Comparison of ENCODE assay signal across 8 cellular contexts in the genomic region with DNA sequence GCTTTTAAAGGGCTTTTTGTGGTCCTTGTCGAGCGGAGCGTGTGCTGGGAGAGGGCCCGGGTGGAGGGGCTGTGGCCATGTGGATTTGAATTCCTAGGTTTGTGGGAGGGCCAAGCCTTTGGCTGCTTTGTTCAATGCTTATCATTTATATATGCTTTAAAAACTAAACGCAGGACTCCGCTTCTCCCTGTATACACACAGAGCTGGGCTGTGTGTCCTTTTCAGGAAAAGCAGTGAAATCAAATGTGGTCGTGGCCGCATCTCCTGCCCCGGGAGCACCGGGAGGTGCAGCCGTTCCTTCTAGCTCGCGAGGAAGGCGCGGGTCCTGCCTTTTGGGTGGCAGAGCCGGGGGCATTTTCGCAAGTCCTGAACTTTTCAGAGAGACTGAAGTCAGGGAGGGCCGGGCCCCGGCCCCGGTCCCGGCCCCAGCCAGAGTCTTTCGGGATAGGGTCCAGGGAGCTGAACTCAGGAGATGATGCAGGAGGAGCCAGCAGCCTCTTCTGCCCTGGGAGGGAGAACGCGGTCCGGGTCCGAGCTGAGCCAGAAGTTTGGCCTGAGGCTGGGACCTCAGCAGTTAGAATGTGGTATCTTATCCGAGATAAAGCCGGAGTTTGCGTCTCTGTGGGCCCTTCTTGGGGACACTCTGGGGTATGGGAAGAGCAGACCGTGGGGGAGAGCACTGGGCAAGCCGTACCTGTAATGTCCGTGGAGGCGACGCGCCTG.
DNase-seq lines count a peak whose midpoint lies in the region; ATAC-seq and TF ChIP-seq lines count a peak whose summit lies in the region.

No MANE protein-coding gene starts in this region.

- H4K20me1 ChIP-seq in KMS-11 (ENCODE audit: insufficient read depth), result no peaks in the 10 kb centered on the region

- H3K4me3 ChIP-seq in KMS-11 (IDR thresholded peaks at IDR 0.05; ENCODE audit: insufficient read depth, low read depth, low read length) (no peak overlapping the region), neuronal stem cell (ENCODE audit: low read length in 2 of 2) (peak overlapping the region; percentile 58 to 98)

- H3K18ac ChIP-seq in neuronal stem cell (ENCODE audit: low read length), result peak overlapping the region; percentile 97

- no peak overlapping the region for H2BK12ac ChIP-seq in neuronal stem cell (ENCODE audit: low read length)

- no peak for TF ChIP-seq CTCF in Calu3 (IDR thresholded peaks at IDR 0.05; ENCODE audit: unreplicated experiment)
- TF ChIP-seq CTCF in KMS-11 (conservative IDR thresholded peaks at IDR 0.05; ENCODE audit: low read depth, low read length), result no peak

- H3K27me3 Mint-ChIP-seq in Calu3 (ENCODE audit: unreplicated experiment), result no peaks in the 10 kb centered on the region

- DNase-seq in Calu3, result peak; percentile 11
- peak; percentile 30 to 38 for DNase-seq in activated CD4-positive, alpha-beta T cell treated with anti-CD3 and anti-CD28 coated beads, Interleukin-2, amount 50 U/mL, for 48 hours
- peak; percentile 54 for DNase-seq in fibroblast of peridontal ligament (ENCODE audit: extremely low read depth)
- DNase-seq in neuronal stem cell (ENCODE audit: low spot score), result no peak
- no peak for DNase-seq in activated gamma-delta T cell (lab: John Stamatoyannopoulos, UW)

- intact Hi-C loops in Calu3 (cut with micrococcal nuclease; ENCODE audit: unreplicated experiment), result no loop called here

- CTCF ChIA-PET in Calu3 (lab: Charles Lee), result interaction anchor here (0.6 to 1.4 kb wide), 4 partner anchors 21 to 202 kb away, joined by 3 to 5 read pairs (median 4); no protein-coding TSS in a partner anchor

- H3K9me3 Mint-ChIP-seq in Calu3 (ENCODE audit: low read depth, unreplicated experiment), result no peaks in the 10 kb centered on the region

- peak overlapping the region; percentile 70 for H2AK5ac ChIP-seq in neuronal stem cell (ENCODE audit: low read depth, low read length)

- H3K4ac ChIP-seq in neuronal stem cell (ENCODE audit: low read length), result no peak overlapping the region

- peak overlapping the region; percentile 63 for H2BK120ac ChIP-seq in neuronal stem cell (ENCODE audit: low read depth, low read length)

- no peak overlapping the region for H4K91ac ChIP-seq in neuronal stem cell (ENCODE audit: low read depth, low read length, poor library complexity)

- ATAC-seq in GM21528 (IDR thresholded peaks at IDR 0.05; ENCODE audit: low FRiP score, unreplicated experiment) (peak; percentile 27), HG03196 (IDR thresholded peaks at IDR 0.05; ENCODE audit: unreplicated experiment) (no peak)

- no CpG with 5 or more reads among the region's 35 CpGs for WGBS in neuronal stem cell (ENCODE audit: extremely low coverage in 2 of 2, insufficient read length in 2 of 2, insufficient replicate concordance in 1 of 2), 2 donors

- no peak overlapping the region for H3K27ac Mint-ChIP-seq in Calu3 (ENCODE audit: unreplicated experiment)

- no peak overlapping the region for H3K23ac ChIP-seq in neuronal stem cell (ENCODE audit: low read depth, low read length, poor library complexity)

- no peak overlapping the region for H4K8ac ChIP-seq in neuronal stem cell (ENCODE audit: low read depth, low read length)

- H3K27ac ChIP-seq in KMS-11 (peak overlapping the region; percentile 56), neuronal stem cell (replicated peaks; ENCODE audit: low read length) (peak overlapping the region; percentile 60)

- peak overlapping the region; percentile 37; the same call in 1 of the 2 replicates for H2AFZ ChIP-seq in KMS-11 (ENCODE audit: low read depth)
- H2AFZ ChIP-seq in neuronal stem cell (ENCODE audit: low read length), result peak overlapping the region; percentile 89

- H3K9me3 ChIP-seq in neuronal stem cell (replicated peaks in 1 of 2; ENCODE audit: control insufficient read depth in 2 of 2, insufficient read depth in 1 of 2, low read depth in 1 of 2, low read length in 2 of 2), result peaks cover 0 to 7% of the 10 kb centered on the region in 2 donors

- no peaks in the 10 kb centered on the region for H3K36me3 ChIP-seq in KMS-11 (ENCODE audit: insufficient read depth)
- peaks cover 0 to 21% of the 10 kb centered on the region in 2 donors for H3K36me3 ChIP-seq in neuronal stem cell (replicated peaks in 1 of 2; ENCODE audit: control insufficient read depth in 2 of 2, insufficient read depth in 2 of 2, low read length in 2 of 2)

- H2BK15ac ChIP-seq in neuronal stem cell (ENCODE audit: low read length), result peak overlapping the region; percentile 86

- peak overlapping the region; percentile 91 for H3K14ac ChIP-seq in neuronal stem cell (ENCODE audit: low read length)

- H3K79me2 ChIP-seq in KMS-11 (ENCODE audit: insufficient read depth, low read depth), result peaks cover 56% of the 10 kb centered on the region

- peak overlapping the region; percentile 96 for H2BK5ac ChIP-seq in neuronal stem cell (ENCODE audit: low read length)

- H3K4me2 ChIP-seq in KMS-11 (peak overlapping the region; percentile 76), neuronal stem cell (ENCODE audit: insufficient read depth, low read length, poor library complexity, severe bottlenecking) (peak overlapping the region; percentile 88)

- H3K79me1 ChIP-seq in neuronal stem cell (ENCODE audit: low read depth, low read length), result no peaks in the 10 kb centered on the region

- H3K9ac ChIP-seq in KMS-11 (peak overlapping the region; percentile 73), neuronal stem cell (ENCODE audit: low read depth, low read length, poor library complexity) (peak overlapping the region; percentile 84)

- peak overlapping the region; percentile 71 for H3K4me3 Mint-ChIP-seq in Calu3 (ENCODE audit: low read depth, unreplicated experiment)

- peaks cover 19% of the 10 kb centered on the region for H3K36me3 Mint-ChIP-seq in Calu3 (ENCODE audit: insufficient read depth, unreplicated experiment)

- no peaks in the 10 kb centered on the region for H3K27me3 ChIP-seq in KMS-11 (ENCODE audit: insufficient read depth, low read depth)
- no peaks in the 10 kb centered on the region for H3K27me3 ChIP-seq in neuronal stem cell (ENCODE audit: control insufficient read depth in 3 of 3, insufficient read depth in 3 of 3, low read depth in 1 of 3, low read length in 3 of 3)

- no TSS peak for BruUV-seq in Calu3 (replicated peaks; lab: Mats Ljungman, UMichigan)

- H3K4me1 ChIP-seq in KMS-11 (ENCODE audit: low read depth, poor library complexity, severe bottlenecking) (peaks cover 42% of the 10 kb centered on the region), neuronal stem cell (ENCODE audit: control insufficient read depth in 2 of 2, insufficient read depth in 1 of 2, low read depth in 1 of 2, low read length in 2 of 2) (peaks cover 8 to 11% of the 10 kb centered on the region in 2 donors)

- peaks cover 12% of the 10 kb centered on the region for H3K4me1 Mint-ChIP-seq in Calu3 (ENCODE audit: low read depth, unreplicated experiment)

Comparison
In these comparisons a context has a peak if more than half of its experiments do, and no peak if none do; other contexts are left out.
1. DNase-seq: peak in Calu3 (single experiment), activated CD4-positive, alpha-beta T cell treated with anti-CD3 and anti-CD28 coated beads, Interleukin-2, amount 50 U/mL, for 48 hours (2 of 2) and fibroblast of peridontal ligament (single experiment); none in neuronal stem cell (single experiment) and activated gamma-delta T cell (single experiment).